Comparison of ENCODE assay signal across 1 cellular context in the genomic region with DNA sequence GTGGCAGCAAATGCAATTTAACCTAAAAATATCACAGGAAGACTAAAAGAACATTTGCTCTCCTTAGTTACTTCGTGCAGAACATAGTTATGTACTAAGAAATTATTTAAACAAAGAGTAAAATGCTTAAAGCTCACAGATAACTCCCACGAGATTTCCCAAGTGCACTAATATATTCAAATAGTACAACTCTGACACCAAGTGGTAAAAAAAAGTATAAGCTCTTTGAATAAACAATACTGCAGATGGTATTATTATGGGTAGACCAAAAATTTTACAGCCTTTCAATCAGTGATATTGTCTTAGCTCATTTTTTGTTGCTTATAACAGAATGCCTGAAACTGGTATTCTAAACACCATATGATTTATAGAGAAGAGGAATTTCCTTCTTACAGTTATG.
TF ChIP-seq lines count a peak whose summit lies in the region.

No MANE protein-coding gene starts in this region.

TF ChIP-seq in SK-N-SH, 30 proteins besides CTCF, POLR2A, EP300 and RAD21 (continued from another document):
- TF ChIP-seq JUND (IDR thresholded peaks at IDR 0.05) (no peak), RFX5 (IDR thresholded peaks at IDR 0.05; ENCODE audit: low read length) (no peak)
